In genomic region chr13:48042889-48043288, GRCh38 we compare ENCODE assay signal across 15 cellular contexts. TPM values are rescaled to one million over a fixed set of nuclear protein-coding genes. Genes with fewer than 3 reads are reported as not detected.
A peak's percentile ranks its signal among the peaks of the same experiment; 100 is the strongest.
DNase-seq lines count a peak whose midpoint lies in the region; ATAC-seq and TF ChIP-seq lines count a peak whose summit lies in the region.
"Had no signal": no experiment of that assay in that cellular context is flagged by ENCODE, and none has a peak within 500 bp of the region (broad histone marks: within the 10 kb centered on the region; RNA-seq: fewer than 3 reads in every experiment).

No MANE protein-coding gene starts in this region.

- H4K12ac ChIP-seq in trophoblast cell (ENCODE audit: low read depth, low read length): no peak overlapping the region

- no peak overlapping the region for H2BK12ac ChIP-seq in trophoblast cell (ENCODE audit: low read length)

- H3K4me1 ChIP-seq in transverse colon (peaks cover 0 to 62% (median 26%) of the 10 kb centered on the region in 4 donors), trophoblast cell (ENCODE audit: control insufficient read depth in 1 of 2, insufficient read depth in 2 of 2, low read length in 2 of 2) (peaks cover 3 to 6% of the 10 kb centered on the region in 2 experiments)
- H3K4me1 ChIP-seq: neural progenitor cell had no signal

- H3K36me3 ChIP-seq in transverse colon (peaks cover 0 to 4% (median 0%) of the 10 kb centered on the region in 4 donors), trophoblast cell (ENCODE audit: control insufficient read depth in 1 of 2, insufficient read depth in 2 of 2, low read length in 2 of 2) (peaks cover 5 to 7% of the 10 kb centered on the region in 2 experiments)

- in situ Hi-C loops in transverse colon (cut with MboI; ENCODE audit: low pct_ligation_motif_present in 1 of 4, low pct_unique_long_range_greater_than_20kb in 1 of 4, low sequenced_read_pairs in 3 of 4): no loop called here

- H2BK120ac ChIP-seq in trophoblast cell (ENCODE audit: insufficient read depth, low read length, poor library complexity): no peak overlapping the region

- H3K9me3 ChIP-seq in transverse colon (no peaks in the 10 kb centered on the region), trophoblast cell (ENCODE audit: insufficient read depth, low read depth, low read length) (no peaks in the 10 kb centered on the region)
- H3K9me3 ChIP-seq: psoas muscle had no signal

- H4K91ac ChIP-seq in trophoblast cell (ENCODE audit: low read depth, low read length): no peak overlapping the region

- TF ChIP-seq POLR2A in transverse colon (IDR thresholded peaks at IDR 0.05): no peak

- intact Hi-C loops in transverse colon (cut with DNase I; ENCODE audit: low total_unique reads): no loop called here

- no peak overlapping the region for H3K4me2 ChIP-seq in trophoblast cell (ENCODE audit: low read length)
- H3K4me2 ChIP-seq: neural progenitor cell, smooth muscle cell had no signal

- TF ChIP-seq EP300 in transverse colon (IDR thresholded peaks at IDR 0.05; ENCODE audit: low read depth): no peak

- peaks cover under 1% of the 10 kb centered on the region for H3K27me3 Mint-ChIP-seq in activated naive CD4-positive, alpha-beta T cell treated with anti-CD3 and anti-CD28 coated beads, Interleukin-2, amount 10 ng/mL, durations not matched to agents 7 days and 5 days
- H3K27me3 Mint-ChIP-seq in T-cell (no peaks in the 10 kb centered on the region), chondrocyte (ENCODE audit: low read depth) (no peaks in the 10 kb centered on the region)

- CTCF ChIA-PET in activated naive CD4-positive, alpha-beta T cell treated with anti-CD3 and anti-CD28 coated beads, Interleukin-2, amount 10 ng/mL, durations not matched to agents 7 days and 5 days (lab: Charles Lee): interaction anchor here (1.0 to 1.2 kb wide), 2 partner anchors 52 kb away, joined by 3 to 4 read pairs; partner anchors contain the start of gene MED4
- CTCF ChIA-PET in T-cell (lab: Charles Lee): interaction anchor here in 1 of 2 donors (1.0 kb wide), 1 partner anchor 192 kb away, joined by 3 read pairs; no protein-coding TSS in a partner anchor

- H4K8ac ChIP-seq in trophoblast cell (ENCODE audit: low read depth, low read length): no peak overlapping the region

- no peak overlapping the region for H2BK5ac ChIP-seq in trophoblast cell (ENCODE audit: low read depth, low read length, poor library complexity)

- H3K27ac ChIP-seq in transverse colon (peak overlapping the region; percentile 56 to 73 (median 68)), trophoblast cell (ENCODE audit: low read depth, low read length) (no peak overlapping the region)
- H3K27ac ChIP-seq: neural progenitor cell, psoas muscle had no signal

- WGBS in transverse colon (ENCODE audit: low coverage in 1 of 2), 2 donors: 46 to 51% methylated on average over 2 of the region's 2 CpGs
- WGBS in trophoblast cell (ENCODE audit: extremely low coverage, insufficient coverage, insufficient read length): no CpG with 5 or more reads among the region's 2 CpGs

- H3K4me3 Mint-ChIP-seq in activated naive CD4-positive, alpha-beta T cell treated with anti-CD3 and anti-CD28 coated beads, Interleukin-2, amount 10 ng/mL, durations not matched to agents 7 days and 5 days: no peak overlapping the region
- H3K4me3 Mint-ChIP-seq in T-cell (no peak overlapping the region), chondrocyte (ENCODE audit: unreplicated experiment) (no peak overlapping the region)
- H3K4me3 Mint-ChIP-seq: neural progenitor cell had no signal

- H3K36me3 Mint-ChIP-seq in activated naive CD4-positive, alpha-beta T cell treated with anti-CD3 and anti-CD28 coated beads, Interleukin-2, amount 10 ng/mL, durations not matched to agents 7 days and 5 days: peaks cover 48% of the 10 kb centered on the region
- H3K36me3 Mint-ChIP-seq in T-cell (peaks cover 26% of the 10 kb centered on the region), chondrocyte (ENCODE audit: low read depth) (no peaks in the 10 kb centered on the region)

- H3K4ac ChIP-seq in trophoblast cell (ENCODE audit: low read depth, low read length): no peak overlapping the region

- H3K23ac ChIP-seq in trophoblast cell (ENCODE audit: low read length): no peak overlapping the region

- no peaks in the 10 kb centered on the region for H3K9me3 Mint-ChIP-seq in activated naive CD4-positive, alpha-beta T cell treated with anti-CD3 and anti-CD28 coated beads, Interleukin-2, amount 10 ng/mL, durations not matched to agents 7 days and 5 days
- H3K9me3 Mint-ChIP-seq in T-cell (no peaks in the 10 kb centered on the region), chondrocyte (ENCODE audit: low read depth) (no peaks in the 10 kb centered on the region)
- H3K9me3 Mint-ChIP-seq: neural progenitor cell had no signal

- no peak overlapping the region for H3K18ac ChIP-seq in trophoblast cell (ENCODE audit: low read length)

- H3K79me1 ChIP-seq in trophoblast cell (ENCODE audit: low read length): peaks cover 2% of the 10 kb centered on the region

- no peak overlapping the region for H2AK5ac ChIP-seq in trophoblast cell (ENCODE audit: low read length)

- TF ChIP-seq CTCF in chondrocyte (IDR thresholded peaks at IDR 0.05): no peak
- TF ChIP-seq CTCF in transverse colon (IDR thresholded peaks at IDR 0.05): no peak

- H2AFZ ChIP-seq in trophoblast cell (ENCODE audit: insufficient read depth, low read length, poor library complexity): no peak overlapping the region
- H2AFZ ChIP-seq: neural progenitor cell had no signal

- peak overlapping the region; percentile 22 for H3K27ac Mint-ChIP-seq in activated naive CD4-positive, alpha-beta T cell treated with anti-CD3 and anti-CD28 coated beads, Interleukin-2, amount 10 ng/mL, durations not matched to agents 7 days and 5 days
- peak overlapping the region; percentile 60 to 77 for H3K27ac Mint-ChIP-seq in T-cell
- H3K27ac Mint-ChIP-seq in chondrocyte (ENCODE audit: unreplicated experiment): peak overlapping the region; percentile 85
- H3K27ac Mint-ChIP-seq: neural progenitor cell had no signal

- H3K4me1 Mint-ChIP-seq in activated naive CD4-positive, alpha-beta T cell treated with anti-CD3 and anti-CD28 coated beads, Interleukin-2, amount 10 ng/mL, durations not matched to agents 7 days and 5 days: peaks cover 53% of the 10 kb centered on the region
- H3K4me1 Mint-ChIP-seq in T-cell (peaks cover 21 to 33% (median 27%) of the 10 kb centered on the region in 3 donors), chondrocyte (ENCODE audit: low read depth) (peaks cover 42% of the 10 kb centered on the region)

- ATAC-seq in T-cell (replicated peaks in 1 of 4): no peak
- ATAC-seq: psoas muscle had no signal

- POLR2A ChIA-PET in T-cell (lab: Charles Lee): no interaction called here

- H3K4me3 ChIP-seq in transverse colon (no peak overlapping the region), trophoblast cell (ENCODE audit: low read depth, low read length) (no peak overlapping the region)
- H3K4me3 ChIP-seq: neural progenitor cell, psoas muscle, smooth muscle cell had no signal

- no peaks in the 10 kb centered on the region for H3K79me2 ChIP-seq in trophoblast cell (ENCODE audit: control insufficient read depth, insufficient read depth, low read length, poor library complexity)

- no peak for DNase-seq in activated naive CD4-positive, alpha-beta T cell treated with anti-CD3 and anti-CD28 coated beads, Interleukin-2, amount 10 ng/mL, durations not matched to agents 7 days and 5 days
- DNase-seq in activated naive CD4-positive, alpha-beta T cell (lab: John Stamatoyannopoulos, UW): no peak
- DNase-seq in T-cell (no peak), chondrocyte (ENCODE audit: low spot score) (no peak), transverse colon (peak; percentile 22), trophoblast cell (no peak), NCI-H82 treated with DMSO at 0.1 percent for 48 hours (lab: John Stamatoyannopoulos, UW; ENCODE audit: unreplicated experiment) (no peak)
- DNase-seq: COR-L47; DND-41; NCI-H1417; NCI-H524; psoas muscle; stimulated activated CD4-positive, alpha-beta T cell treated with anti-CD3 and anti-CD28 coated beads, Interleukin-4, amount 100 ng/mL, for 4 hours had no signal

- no peaks in the 10 kb centered on the region for H3K27me3 ChIP-seq in transverse colon
- no peaks in the 10 kb centered on the region for H3K27me3 ChIP-seq in trophoblast cell (ENCODE audit: insufficient read depth, low read length)
- H3K27me3 ChIP-seq: neural progenitor cell had no signal

- no peak overlapping the region for H3K14ac ChIP-seq in trophoblast cell (ENCODE audit: low read length)

- no peak overlapping the region for H3K9ac ChIP-seq in trophoblast cell (ENCODE audit: low read length)
- H3K9ac ChIP-seq: neural progenitor cell had no signal

RNA-seq across cellular contexts. Expression of gene NUDT15, which starts 5.4 kb away (rescaled TPM):
- total RNA-seq in T-cell (10 to 100 TPM in 1 of 5 donors, 1 to 10 TPM in 4; 4.9 to 10.4 (median 5.6) TPM), chondrocyte (8.7 to 12.0 TPM (median 9.9 TPM) in 3 replicates), transverse colon (10 to 100 TPM in 2 of 4 donors, 1 to 10 TPM in 1, under 1 TPM in 1; 0.40 to 16.1 (median 11.4) TPM)
- 18.9 and 19.4 TPM in 2 replicates for polyA plus RNA-seq in trophoblast cell (2013)

RNA-seq across cellular contexts. Expression of gene SUCLA2, which starts 41.8 kb away (rescaled TPM):
- total RNA-seq in T-cell (10 to 100 TPM; 22.7 to 31.2 (median 29.4) TPM), chondrocyte (33.0 to 46.8 TPM (median 35.7 TPM) in 3 replicates), transverse colon (10 to 100 TPM; 36.8 to 50.1 (median 40.5) TPM)
- 21.5 and 24.1 TPM in 2 replicates for polyA plus RNA-seq in trophoblast cell (2013)

RNA-seq across cellular contexts. Expression of gene MED4, which starts 52.0 kb away (rescaled TPM):
- total RNA-seq in T-cell: 10 to 100 TPM; 43.7 to 51.3 (median 45.7) TPM
- total RNA-seq in chondrocyte: 32.5 to 45.1 TPM (median 34.6 TPM) in 3 replicates
- total RNA-seq in transverse colon: 10 to 100 TPM; 31.4 to 39.7 (median 37.2) TPM
- polyA plus RNA-seq in trophoblast cell (2013): 35.3 and 35.8 TPM in 2 replicates

Comparison
In these comparisons a context has a peak if more than half of its experiments do, and no peak if none do; other contexts are left out.
1. H3K27ac Mint-ChIP-seq: peak in every context shown above with its lines; median percentile 85 in chondrocyte; 68 in T-cell; 22 in activated naive CD4-positive, alpha-beta T cell treated with anti-CD3 and anti-CD28 coated beads, Interleukin-2, amount 10 ng/mL, durations not matched to agents 7 days and 5 days.